Comparison of ENCODE assay signal across 7 cellular contexts in genomic region chr19:31560771-31561080, GRCh38.
"Had no signal": no experiment of that assay in that cellular context is flagged by ENCODE, and none has a peak within 500 bp of the region (broad histone marks: within the 10 kb centered on the region; RNA-seq: fewer than 3 reads in every experiment).

No MANE protein-coding gene starts in this region.

- H3K4me2 ChIP-seq: GM23338 had no signal

- H3K4me1 ChIP-seq: HAP-1 had no signal

- H3K36me3 ChIP-seq: HAP-1 had no signal

- H3K4me3 ChIP-seq: GM23338, HAP-1 had no signal

- H3K27ac ChIP-seq: HL-60 had no signal

- H3K4me1 Mint-ChIP-seq: GM23338, IgD-negative memory B cell had no signal

- H3K4me3 Mint-ChIP-seq: GM23338, HFFc6 had no signal

- H3K27ac Mint-ChIP-seq: GM23338, HFFc6 had no signal

- DNase-seq: H7, KBM-7 had no signal

- H2AFZ ChIP-seq: GM23338 had no signal

- H3K27me3 Mint-ChIP-seq: IgD-negative memory B cell had no signal

- H3K9me3 ChIP-seq: HAP-1 had no signal
